12 cellular contexts compared by ENCODE assay signal in genomic region chr5:53426517-53426839, GRCh38. TPM values are rescaled to one million over a fixed set of nuclear protein-coding genes. Genes with fewer than 3 reads are reported as not detected.
A peak's percentile ranks its signal among the peaks of the same experiment; 100 is the strongest.
DNase-seq lines count a peak whose midpoint lies in the region; ATAC-seq and TF ChIP-seq lines count a peak whose summit lies in the region.
"Had no signal": no experiment of that assay in that cellular context is flagged by ENCODE, and none has a peak within 500 bp of the region (broad histone marks: within the 10 kb centered on the region; RNA-seq: fewer than 3 reads in every experiment).

No MANE protein-coding gene starts in this region.

- H3K36me3 ChIP-seq in GM23338 (ENCODE audit: insufficient read depth), result no peaks in the 10 kb centered on the region
- H3K36me3 ChIP-seq in OCI-LY7 (ENCODE audit: insufficient read depth, low read length), result no peaks in the 10 kb centered on the region
- H3K36me3 ChIP-seq in endodermal cell (ENCODE audit: control insufficient read depth, insufficient read depth, low read length), result no peaks in the 10 kb centered on the region
- H3K36me3 ChIP-seq: BLaER1 treated with 17β-estradiol and CSF1 and Interleukin-3, amounts not matched to agents 10 nM and 100 nM had no signal

- no peaks in the 10 kb centered on the region for H3K79me2 ChIP-seq in GM23338 (replicated peaks; ENCODE audit: insufficient read depth)
- no peaks in the 10 kb centered on the region for H3K79me2 ChIP-seq in OCI-LY7 (ENCODE audit: insufficient read depth, low read depth, low read length)

- H3K36me3 Mint-ChIP-seq in GM23338 (ENCODE audit: low read depth) (no peaks in the 10 kb centered on the region; the same call in 2 of the 3 replicates), endodermal cell (ENCODE audit: low read depth) (no peaks in the 10 kb centered on the region), nephron progenitor cell (ENCODE audit: low read depth) (no peaks in the 10 kb centered on the region)
- H3K36me3 Mint-ChIP-seq: CD8-positive, alpha-beta T cell had no signal

- no peak overlapping the region for H3K27ac ChIP-seq in GM23338 (ENCODE audit: low read depth)
- H3K27ac ChIP-seq in OCI-LY7 (ENCODE audit: low read depth, low read length, poor library complexity, severe bottlenecking), result no peak overlapping the region
- no peak overlapping the region for H3K27ac ChIP-seq in endodermal cell (ENCODE audit: low read depth, low read length)
- H3K27ac ChIP-seq: BLaER1 treated with 17β-estradiol and CSF1 and Interleukin-3, amounts not matched to agents 10 nM and 100 nM had no signal

- DNase-seq in GM23338 (ENCODE audit: low spot score) (no peak), OCI-LY7 (ENCODE audit: low spot score) (no peak), endodermal cell (no peak), nephron progenitor cell (no peak), mucosa of gallbladder (ENCODE audit: low spot score) (no peak), NCI-H345 (lab: John Stamatoyannopoulos, UW) (no peak), activated gamma-delta T cell treated with Interleukin-2 at 50 U/mL for 16 hours (no peak)
- DNase-seq: CD8-positive, alpha-beta T cell; NCI-H2029 treated with DMSO at 0.1 percent for 48 hours had no signal

- no peak overlapping the region for H3K9ac ChIP-seq in endodermal cell (ENCODE audit: extremely low read depth, low read length, poor library complexity, severe bottlenecking)
- H3K9ac ChIP-seq: BLaER1 treated with 17β-estradiol and CSF1 and Interleukin-3, amounts not matched to agents 10 nM and 100 nM had no signal

- H2AFZ ChIP-seq in GM23338 (peak overlapping the region; percentile 24; the same call in 1 of the 2 replicates), OCI-LY7 (ENCODE audit: low read length) (peak overlapping the region; percentile 5; the same call in 1 of the 2 replicates)

- H3K4me2 ChIP-seq in GM23338 (no peak overlapping the region), OCI-LY7 (ENCODE audit: low read length) (no peak overlapping the region)
- H3K4me2 ChIP-seq: BLaER1 treated with 17β-estradiol and CSF1 and Interleukin-3, amounts not matched to agents 10 nM and 100 nM had no signal

- H3K9me3 Mint-ChIP-seq in GM23338, result no peaks in the 10 kb centered on the region
- no peaks in the 10 kb centered on the region for H3K9me3 Mint-ChIP-seq in endodermal cell
- H3K9me3 Mint-ChIP-seq in nephron progenitor cell, result no peaks in the 10 kb centered on the region
- H3K9me3 Mint-ChIP-seq: CD8-positive, alpha-beta T cell had no signal

- POLR2A ChIA-PET in OCI-LY7 (lab: Charles Lee), result no interaction called here

- H3K27me3 Mint-ChIP-seq in GM23338 (ENCODE audit: insufficient read depth, low read depth, poor library complexity) (peaks cover 3% of the 10 kb centered on the region), endodermal cell (ENCODE audit: insufficient read depth) (no peaks in the 10 kb centered on the region), nephron progenitor cell (ENCODE audit: low read depth, poor library complexity) (no peaks in the 10 kb centered on the region)

- H3K9me2 ChIP-seq in GM23338 (ENCODE audit: insufficient read depth) (no peaks in the 10 kb centered on the region), OCI-LY7 (ENCODE audit: insufficient read depth, low read length) (no peaks in the 10 kb centered on the region)

- intact Hi-C loops in OCI-LY7 (cut with micrococcal nuclease; ENCODE audit: unreplicated experiment), result loop anchor here (5.0 kb wide), 1 partner anchor 806 kb away; no protein-coding TSS in a partner anchor

- H3K27me3 ChIP-seq in GM23338 (ENCODE audit: insufficient read depth), result no peaks in the 10 kb centered on the region
- no peaks in the 10 kb centered on the region for H3K27me3 ChIP-seq in endodermal cell (ENCODE audit: control insufficient read depth, insufficient read depth, low read length, poor library complexity, severe bottlenecking)
- H3K27me3 ChIP-seq: BLaER1 treated with 17β-estradiol and CSF1 and Interleukin-3, amounts not matched to agents 10 nM and 100 nM had no signal

- 77 to 91% methylated on average over 2 of the region's 2 CpGs for WGBS in endodermal cell (ENCODE audit: insufficient coverage in 1 of 2, insufficient read length in 1 of 2), 2 experiments

- ATAC-seq in GM23338, result peak; percentile 53
- ATAC-seq: CD8-positive, alpha-beta T cell had no signal

- H4K20me1 ChIP-seq in GM23338 (replicated peaks; ENCODE audit: insufficient read depth) (no peaks in the 10 kb centered on the region), OCI-LY7 (ENCODE audit: insufficient read depth, low read length) (no peaks in the 10 kb centered on the region)
- H4K20me1 ChIP-seq: BLaER1 treated with 17β-estradiol and CSF1 and Interleukin-3, amounts not matched to agents 10 nM and 100 nM had no signal

- H3F3A ChIP-seq in GM23338 (replicated peaks; ENCODE audit: low read depth), result no peaks in the 10 kb centered on the region

- BruUV-seq in OCI-LY7 (replicated peaks; lab: Mats Ljungman, UMichigan), result no TSS peak

- no peak overlapping the region for H3K27ac Mint-ChIP-seq in GM23338
- peak overlapping the region; percentile 94 for H3K27ac Mint-ChIP-seq in endodermal cell
- peak overlapping the region; percentile 75 for H3K27ac Mint-ChIP-seq in nephron progenitor cell
- H3K27ac Mint-ChIP-seq: CD8-positive, alpha-beta T cell had no signal

- H3K9me3 ChIP-seq in OCI-LY7 (ENCODE audit: low read length) (no peaks in the 10 kb centered on the region), endodermal cell (ENCODE audit: control insufficient read depth, low read length) (no peaks in the 10 kb centered on the region)
- H3K9me3 ChIP-seq: BLaER1 treated with 17β-estradiol and CSF1 and Interleukin-3, amounts not matched to agents 10 nM and 100 nM had no signal

- H3K4me1 Mint-ChIP-seq in GM23338 (peaks cover 11% of the 10 kb centered on the region), endodermal cell (peaks cover 56% of the 10 kb centered on the region), nephron progenitor cell (peaks cover 75% of the 10 kb centered on the region)

- H3K4me3 ChIP-seq in GM23338 (no peak overlapping the region), OCI-LY7 (ENCODE audit: low read depth, low read length, poor library complexity, severe bottlenecking) (no peak overlapping the region), endodermal cell (ENCODE audit: low read length) (peak overlapping the region; percentile 30)
- H3K4me3 ChIP-seq: BLaER1 treated with 17β-estradiol and CSF1 and Interleukin-3, amounts not matched to agents 10 nM and 100 nM; GM12878 had no signal

- TF ChIP-seq CTCF in GM23338 (conservative IDR thresholded peaks at IDR 0.05; ENCODE audit: low read depth in 2 of 2), result no peak
- no peak for TF ChIP-seq CTCF in OCI-LY7 (conservative IDR thresholded peaks at IDR 0.05; ENCODE audit: low read length)
- TF ChIP-seq CTCF in endodermal cell (conservative IDR thresholded peaks at IDR 0.05), result no peak
- no peak for TF ChIP-seq CTCF in nephron progenitor cell (IDR thresholded peaks at IDR 0.05)

- CTCF ChIA-PET in OCI-LY7 (lab: Charles Lee; ENCODE audit: unreplicated experiment), result no interaction called here

- 0 out of 2 replicates have a peak, but pooled peaks cover 2% of the 10 kb centered on the region for H3K4me1 ChIP-seq in GM23338 (ENCODE audit: insufficient read depth)
- H3K4me1 ChIP-seq in OCI-LY7 (ENCODE audit: insufficient read depth, low read length, poor library complexity, severe bottlenecking), result no peaks in the 10 kb centered on the region
- peaks cover 7% of the 10 kb centered on the region for H3K4me1 ChIP-seq in endodermal cell (ENCODE audit: control insufficient read depth, insufficient read depth, low read length)
- H3K4me1 ChIP-seq: BLaER1 treated with 17β-estradiol and CSF1 and Interleukin-3, amounts not matched to agents 10 nM and 100 nM had no signal

- H3K4me3 Mint-ChIP-seq in GM23338 (no peak overlapping the region), endodermal cell (no peak overlapping the region), nephron progenitor cell (no peak overlapping the region)
- H3K4me3 Mint-ChIP-seq: CD8-positive, alpha-beta T cell had no signal

TF ChIP-seq in GM23338, 12 proteins besides CTCF, POLR2A, EP300 and RAD21 (continues in another document):
- TF ChIP-seq ZNF331 (CRISPR knock-in tag; IDR thresholded peaks at IDR 0.05; ENCODE audit: low read depth) (no peak), STAT1 (IDR thresholded peaks at IDR 0.05; ENCODE audit: unreplicated experiment) (no peak), NANOG (IDR thresholded peaks at IDR 0.05; ENCODE audit: borderline replicate concordance) (no peak), ZNF114 (CRISPR knock-in tag; IDR thresholded peaks at IDR 0.05) (no peak), JUNB (IDR thresholded peaks at IDR 0.05; ENCODE audit: unreplicated experiment) (no peak), ETS1 (IDR thresholded peaks at IDR 0.05) (no peak)

RNA-seq across cellular contexts. Expression of gene FST, which starts 54.0 kb away (rescaled TPM):
- total RNA-seq in GM23338 (2014; rRNA removed; shearing (Covaris generic)), result 7.6 and 8.0 TPM in 2 replicates
- polyA plus RNA-seq in GM23338 (2016; fragmentation: Nextera tagmentation; extraction: Ambion mirVana), result 13.2 and 13.9 TPM in 2 replicates
- not detected in 2 replicates for total RNA-seq in OCI-LY7 (2014; rRNA removed; shearing (Covaris generic))
- total RNA-seq in OCI-LY7 (2022) (0.57 TPM in 1 of 2 replicates, not detected in the other), endodermal cell (10 to 100 TPM; 63.5 to 91.6 TPM), mucosa of gallbladder (3.8 TPM)
- polyA plus RNA-seq in endodermal cell (2013, experiment 1 of 2), result 362 TPM
- 386 TPM for polyA plus RNA-seq in endodermal cell (2013, experiment 2 of 2)
- total RNA-seq: A673; CD8-positive, alpha-beta T cell had no signal
- polyA plus RNA-seq: GM12878 had no signal
